ENCODE assay signal across 1 cellular context in genomic region chr11:93700830-93701229, GRCh38.
TF ChIP-seq lines count a peak whose summit lies in the region.

No MANE protein-coding gene starts in this region.

TF ChIP-seq in IMR-90, 13 proteins besides CTCF, POLR2A, EP300 and RAD21 (continued from another document):
- TF ChIP-seq MAZ (IDR thresholded peaks at IDR 0.05; ENCODE audit: borderline replicate concordance, low read depth, low read length): no peak
- TF ChIP-seq, protein P1, sequence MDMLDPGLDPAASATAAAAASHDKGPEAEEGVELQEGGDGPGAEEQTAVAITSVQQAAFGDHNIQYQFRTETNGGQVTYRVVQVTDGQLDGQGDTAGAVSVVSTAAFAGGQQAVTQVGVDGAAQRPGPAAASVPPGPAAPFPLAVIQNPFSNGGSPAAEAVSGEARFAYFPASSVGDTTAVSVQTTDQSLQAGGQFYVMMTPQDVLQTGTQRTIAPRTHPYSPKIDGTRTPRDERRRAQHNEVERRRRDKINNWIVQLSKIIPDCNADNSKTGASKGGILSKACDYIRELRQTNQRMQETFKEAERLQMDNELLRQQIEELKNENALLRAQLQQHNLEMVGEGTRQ (IDR thresholded peaks at IDR 0.05; ENCODE audit: low read depth, low read length): no peak
- no peak for TF ChIP-seq CEBPB (IDR thresholded peaks at IDR 0.05; ENCODE audit: low read depth, low read length)
